In genomic region chr12:56188786-56189335, GRCh38 we compare ENCODE assay signal across 8 cellular contexts. TPM values are rescaled to one million over a fixed set of nuclear protein-coding genes. Genes with fewer than 3 reads are reported as not detected.
A peak's percentile ranks its signal among the peaks of the same experiment; 100 is the strongest.
DNase-seq lines count a peak whose midpoint lies in the region; ATAC-seq and TF ChIP-seq lines count a peak whose summit lies in the region.

No MANE protein-coding gene starts in this region.

- CTCF ChIA-PET in activated CD4-positive, alpha-beta T cell treated with anti-CD3 and anti-CD28 coated beads, Interleukin-2, amount 10 ng/mL, durations not matched to agents 7 days and 5 days (lab: Charles Lee), result interaction anchor here (0.6 to 6.7 kb wide), 65 partner anchors 9 to 451 kb away, joined by 3 to 99 read pairs (median 5); partner anchors contain the start of genes ANKRD52, CNPY2, DNAJC14 and ESYT1

- peak overlapping the region; percentile 85 for H3K27ac Mint-ChIP-seq in activated CD4-positive, alpha-beta T cell treated with anti-CD3 and anti-CD28 coated beads, Interleukin-2, amount 10 ng/mL, durations not matched to agents 7 days and 5 days

- no peaks in the 10 kb centered on the region for H3K9me3 Mint-ChIP-seq in activated CD4-positive, alpha-beta T cell treated with anti-CD3 and anti-CD28 coated beads, Interleukin-2, amount 10 ng/mL, durations not matched to agents 7 days and 5 days

- TF ChIP-seq CTCF in GM10266 (IDR thresholded peaks at IDR 0.05; ENCODE audit: control insufficient read depth, insufficient read depth, low read depth, missing control alignments), result no peak
- TF ChIP-seq CTCF in fibroblast of the aortic adventitia (IDR thresholded peaks at IDR 0.05; ENCODE audit: insufficient read depth, low read length), result no peak
- TF ChIP-seq CTCF in neutrophil (IDR thresholded peaks at IDR 0.05), result no peak

- peaks cover 29% of the 10 kb centered on the region for H3K36me3 ChIP-seq in neutrophil

- no peaks in the 10 kb centered on the region for H3K9me3 ChIP-seq in neutrophil

- POLR2A ChIA-PET in activated CD4-positive, alpha-beta T cell treated with anti-CD3 and anti-CD28 coated beads, Interleukin-2, amount 10 ng/mL, durations not matched to agents 7 days and 5 days (lab: Charles Lee), result interaction anchor here (0.9 to 1.4 kb wide), 3 partner anchors 31 to 70 kb away, joined by 3 to 5 read pairs (median 3); partner anchors contain the start of genes ESYT1, MYL6 and ZC3H10

- peak overlapping the region; percentile 76 for H3K27ac ChIP-seq in neutrophil

- H3K36me3 Mint-ChIP-seq in activated CD4-positive, alpha-beta T cell treated with anti-CD3 and anti-CD28 coated beads, Interleukin-2, amount 10 ng/mL, durations not matched to agents 7 days and 5 days (ENCODE audit: low read depth), result peaks cover 41% of the 10 kb centered on the region

- H3K27me3 Mint-ChIP-seq in activated CD4-positive, alpha-beta T cell treated with anti-CD3 and anti-CD28 coated beads, Interleukin-2, amount 10 ng/mL, durations not matched to agents 7 days and 5 days, result no peaks in the 10 kb centered on the region

- H3K4me3 ChIP-seq in fibroblast of the aortic adventitia (ENCODE audit: low read depth, low read length) (peak overlapping the region; percentile 79), neutrophil (ENCODE audit: low read depth in 1 of 2, low read length in 1 of 2) (peak overlapping the region; percentile 67 to 74)

- no peaks in the 10 kb centered on the region for H3K27me3 ChIP-seq in neutrophil

- peaks cover 34 to 36% of the 10 kb centered on the region in 2 experiments for H3K4me1 ChIP-seq in neutrophil (ENCODE audit: control insufficient read depth in 1 of 2, insufficient read depth in 1 of 2, low read depth in 1 of 2, low read length in 1 of 2)

- H3K4me1 Mint-ChIP-seq in activated CD4-positive, alpha-beta T cell treated with anti-CD3 and anti-CD28 coated beads, Interleukin-2, amount 10 ng/mL, durations not matched to agents 7 days and 5 days, result peaks cover 56% of the 10 kb centered on the region

- H3K4me3 Mint-ChIP-seq in activated CD4-positive, alpha-beta T cell treated with anti-CD3 and anti-CD28 coated beads, Interleukin-2, amount 10 ng/mL, durations not matched to agents 7 days and 5 days, result peak overlapping the region; percentile 90

- peak; percentile 2 for ATAC-seq in HG02973 (IDR thresholded peaks at IDR 0.05; ENCODE audit: unreplicated experiment)
- no peak for ATAC-seq in HG03571 (IDR thresholded peaks at IDR 0.05; ENCODE audit: unreplicated experiment)
- no peak for ATAC-seq in HG02642 (IDR thresholded peaks at IDR 0.05; ENCODE audit: poor library complexity, unreplicated experiment)
- ATAC-seq in GM19463 (IDR thresholded peaks at IDR 0.05; ENCODE audit: unreplicated experiment), result no peak

- DNase-seq in GM10266 (ENCODE audit: extremely low spot score) (peak; percentile 43), fibroblast of the aortic adventitia (ENCODE audit: low read depth) (no peak)
- peak; percentile 26 for DNase-seq in activated CD4-positive, alpha-beta T cell treated with anti-CD3 and anti-CD28 coated beads, Interleukin-2, amount 10 ng/mL, durations not matched to agents 7 days and 5 days

RNA-seq across cellular contexts. Expression of gene SMARCC2, which starts 0.4 kb away (rescaled TPM):
- 100 to 1,000 TPM; 140 to 173 TPM for total RNA-seq in activated CD4-positive, alpha-beta T cell treated with anti-CD3 and anti-CD28 coated beads, Interleukin-2, amount 10 ng/mL, durations not matched to agents 7 days and 5 days
- total RNA-seq in fibroblast of the aortic adventitia (ENCODE audit: low replicate concordance), result 69.4 and 222 TPM in 2 replicates

RNA-seq across cellular contexts. Expression of gene MYL6, which starts 30.7 kb away (rescaled TPM):
- 1,000 to 10,000 TPM; 1,336 to 1,525 TPM for total RNA-seq in activated CD4-positive, alpha-beta T cell treated with anti-CD3 and anti-CD28 coated beads, Interleukin-2, amount 10 ng/mL, durations not matched to agents 7 days and 5 days
- total RNA-seq in fibroblast of the aortic adventitia (ENCODE audit: low replicate concordance), result 1,047 and 1,209 TPM in 2 replicates

RNA-seq across cellular contexts. Expression of gene RNF41, which starts 32.9 kb away (rescaled TPM):
- total RNA-seq in activated CD4-positive, alpha-beta T cell treated with anti-CD3 and anti-CD28 coated beads, Interleukin-2, amount 10 ng/mL, durations not matched to agents 7 days and 5 days, result 10 to 100 TPM; 30.1 to 31.6 TPM
- total RNA-seq in fibroblast of the aortic adventitia (ENCODE audit: low replicate concordance), result 75.0 and 86.0 TPM in 2 replicates

RNA-seq across cellular contexts. Expression of gene NABP2, which starts 35.3 kb away (rescaled TPM):
- 10 to 100 TPM; 56.7 to 63.5 TPM for total RNA-seq in activated CD4-positive, alpha-beta T cell treated with anti-CD3 and anti-CD28 coated beads, Interleukin-2, amount 10 ng/mL, durations not matched to agents 7 days and 5 days
- total RNA-seq in fibroblast of the aortic adventitia (ENCODE audit: low replicate concordance), result 13.9 and 31.5 TPM in 2 replicates

RNA-seq across cellular contexts. Expression of gene MYL6B, which starts 36.5 kb away (rescaled TPM):
- total RNA-seq in activated CD4-positive, alpha-beta T cell treated with anti-CD3 and anti-CD28 coated beads, Interleukin-2, amount 10 ng/mL, durations not matched to agents 7 days and 5 days, result 10 to 100 TPM; 56.6 to 63.4 TPM
- total RNA-seq in fibroblast of the aortic adventitia (ENCODE audit: low replicate concordance), result 74.2 and 125 TPM in 2 replicates
